In genomic region chr20:64134744-64135143, GRCh38 we compare ENCODE assay signal across 9 cellular contexts. TPM values are rescaled to one million over a fixed set of nuclear protein-coding genes. Genes with fewer than 3 reads are reported as not detected.
DNase-seq lines count a peak whose midpoint lies in the region; ATAC-seq, FAIRE-seq and TF ChIP-seq lines count a peak whose summit lies in the region.
"Not testable (repeated sequence)": the region's sequence is repeated elsewhere in the genome, so short reads cannot be mapped to it uniquely, and the experiment has no call there.
"Had no signal": no experiment of that assay in that cellular context is flagged by ENCODE, and none has a peak within 500 bp of the region (broad histone marks: within the 10 kb centered on the region; RNA-seq: fewer than 3 reads in every experiment).

No MANE protein-coding gene starts in this region.

- H3K4me2 ChIP-seq in GM23338: not testable (repeated sequence)

- not testable (repeated sequence) for H3K4me1 ChIP-seq in GM23338 (ENCODE audit: insufficient read depth); kidney (ENCODE audit: control insufficient read depth in 1 of 2, insufficient read depth in 1 of 2, low read depth in 1 of 2, low read length in 2 of 2); suprapubic skin

- DNase-seq in GM23338 (ENCODE audit: low spot score) (peak; percentile 32), chondrocyte (ENCODE audit: low spot score) (peak; percentile 22), kidney (peak; percentile 37), suprapubic skin (ENCODE audit: low spot score in 2 of 2) (peak; percentile 9 to 37)
- not testable (repeated sequence) for DNase-seq in T-helper 17 cell
- peak; percentile 8 for DNase-seq in natural killer cell treated with Interleukin-12 subunit alpha and Interleukin-12 subunit beta and Interleukin-15 and Interleukin-18, amount 100 ng/mL, for 72 hours (ENCODE audit: low spot score)

- not testable (repeated sequence) for H3K4me3 ChIP-seq in GM23338; kidney (ENCODE audit: low read length in 2 of 2); suprapubic skin

- not testable (repeated sequence) for TF ChIP-seq EP300 in suprapubic skin (IDR thresholded peaks at IDR 0.05)

- not testable (repeated sequence) for H4K20me1 ChIP-seq in GM23338 (replicated peaks; ENCODE audit: insufficient read depth)

- not testable (repeated sequence) for H2AFZ ChIP-seq in GM23338

- FAIRE-seq in kidney (lab: Jason Lieb, UNC): not testable (repeated sequence)

- not testable (repeated sequence) for H3K27ac Mint-ChIP-seq in GM23338; T-helper 17 cell; chondrocyte (ENCODE audit: unreplicated experiment); natural killer cell treated with Interleukin-12 subunit alpha and Interleukin-12 subunit beta and Interleukin-15 and Interleukin-18, amount 100 ng/mL, for 72 hours

- TF ChIP-seq CTCF in GM23338 (conservative IDR thresholded peaks at IDR 0.05; ENCODE audit: low read depth in 2 of 2); chondrocyte (IDR thresholded peaks at IDR 0.05); kidney (IDR thresholded peaks at IDR 0.05; ENCODE audit: borderline replicate concordance, extremely low read depth, insufficient read depth); suprapubic skin (IDR thresholded peaks at IDR 0.05): not testable (repeated sequence)

- TF ChIP-seq POLR2A in suprapubic skin (IDR thresholded peaks at IDR 0.05): not testable (repeated sequence)

- not testable (repeated sequence) for H3K36me3 ChIP-seq in GM23338 (ENCODE audit: insufficient read depth); kidney (ENCODE audit: control insufficient read depth in 1 of 2, insufficient read depth in 2 of 2, low read length in 2 of 2); suprapubic skin

- intact Hi-C loops in kidney (cut with DNase I): not testable (repeated sequence)

- not testable (repeated sequence) for H3K9me2 ChIP-seq in GM23338 (ENCODE audit: insufficient read depth)

- not testable (repeated sequence) for H3K9me3 Mint-ChIP-seq in GM23338; chondrocyte (ENCODE audit: low read depth); natural killer cell treated with Interleukin-12 subunit alpha and Interleukin-12 subunit beta and Interleukin-15 and Interleukin-18, amount 100 ng/mL, for 72 hours

- not testable (repeated sequence) for H3K27ac ChIP-seq in GM23338 (ENCODE audit: low read depth); kidney (ENCODE audit: low read depth in 2 of 2, low read length in 2 of 2); suprapubic skin

- H3K36me3 Mint-ChIP-seq in GM23338 (ENCODE audit: low read depth); T-helper 17 cell (ENCODE audit: low read depth); chondrocyte (ENCODE audit: low read depth); natural killer cell treated with Interleukin-12 subunit alpha and Interleukin-12 subunit beta and Interleukin-15 and Interleukin-18, amount 100 ng/mL, for 72 hours: not testable (repeated sequence)

- WGBS in suprapubic skin: 65% methylated on average over 20 of the region's 20 CpGs

- H3F3A ChIP-seq in GM23338 (replicated peaks; ENCODE audit: low read depth): not testable (repeated sequence)

- not testable (repeated sequence) for H3K27me3 ChIP-seq in GM23338 (ENCODE audit: insufficient read depth)
- H3K27me3 ChIP-seq in suprapubic skin: peaks cover 16% of the 10 kb centered on the region

- H3K27me3 Mint-ChIP-seq in GM23338 (ENCODE audit: insufficient read depth, low read depth, poor library complexity): not testable (repeated sequence)
- H3K27me3 Mint-ChIP-seq in T-helper 17 cell (peaks cover 11% of the 10 kb centered on the region), chondrocyte (ENCODE audit: low read depth) (peaks cover 21% of the 10 kb centered on the region)
- peaks cover 0 to 11% of the 10 kb centered on the region in 2 donors for H3K27me3 Mint-ChIP-seq in natural killer cell treated with Interleukin-12 subunit alpha and Interleukin-12 subunit beta and Interleukin-15 and Interleukin-18, amount 100 ng/mL, for 72 hours

- H3K4me3 Mint-ChIP-seq in GM23338; chondrocyte (ENCODE audit: unreplicated experiment); natural killer cell treated with Interleukin-12 subunit alpha and Interleukin-12 subunit beta and Interleukin-15 and Interleukin-18, amount 100 ng/mL, for 72 hours: not testable (repeated sequence)
- H3K4me3 Mint-ChIP-seq in T-helper 17 cell: peak overlapping the region; percentile 45

- not testable (repeated sequence) for H3K9me3 ChIP-seq in T-helper 17 cell (ENCODE audit: control insufficient read depth, low read length, poor library complexity, severe bottlenecking); kidney (ENCODE audit: control insufficient read depth in 1 of 2, low read length in 2 of 2); suprapubic skin

- H3K4me1 Mint-ChIP-seq in GM23338; T-helper 17 cell; chondrocyte (ENCODE audit: low read depth); natural killer cell treated with Interleukin-12 subunit alpha and Interleukin-12 subunit beta and Interleukin-15 and Interleukin-18, amount 100 ng/mL, for 72 hours (ENCODE audit: low read depth in 2 of 2): not testable (repeated sequence)

- ATAC-seq in GM23338; T-helper 17 cell; natural killer cell treated with Interleukin-12 subunit alpha and Interleukin-12 subunit beta and Interleukin-15 and Interleukin-18, amount 100 ng/mL, for 72 hours: not testable (repeated sequence)

- H3K9ac ChIP-seq in kidney (ENCODE audit: low read length in 2 of 2): not testable (repeated sequence)

- H3K79me2 ChIP-seq in GM23338 (replicated peaks; ENCODE audit: insufficient read depth): not testable (repeated sequence)

TF ChIP-seq in GM23338, 12 proteins besides CTCF, POLR2A, EP300 and RAD21:
- peak; percentile 60 for TF ChIP-seq JUNB (IDR thresholded peaks at IDR 0.05; ENCODE audit: unreplicated experiment)
TF ChIP-seq in GM23338: peak in this region for 1; not testable (repeated sequence) for 11.

RNA-seq across cellular contexts. Expression of gene NPBWR2, which starts 27.4 kb away (rescaled TPM):
- total RNA-seq in GM23338 (2014; rRNA removed; shearing (Covaris generic)): not detected in 2 replicates
- polyA plus RNA-seq in GM23338 (2016; fragmentation: Nextera tagmentation; extraction: Ambion mirVana): not detected in 2 replicates
- total RNA-seq in T-helper 17 cell: not detected
- not detected in 3 replicates for total RNA-seq in chondrocyte
- total RNA-seq in kidney: not detected
- polyA plus RNA-seq in kidney (ENCODE audit: insufficient read depth, low read depth, low replicate concordance): not detected
- not detected for total RNA-seq in natural killer cell treated with Interleukin-12 subunit alpha and Interleukin-12 subunit beta and Interleukin-15 and Interleukin-18, amount 100 ng/mL, for 72 hours
- not detected for total RNA-seq in suprapubic skin
- total RNA-seq: Caco-2; CD8-positive, alpha-beta memory T cell; H4 had no signal
- polyA plus RNA-seq: CD8-positive, alpha-beta memory T cell had no signal

RNA-seq across cellular contexts. Expression of gene MYT1, which starts 29.5 kb away (rescaled TPM):
- total RNA-seq in GM23338 (2014; rRNA removed; shearing (Covaris generic)): 0.83 and 1.6 TPM in 2 replicates
- polyA plus RNA-seq in GM23338 (2016; fragmentation: Nextera tagmentation; extraction: Ambion mirVana) (1.1 and 1.6 TPM in 2 replicates), kidney (ENCODE audit: insufficient read depth, low read depth, low replicate concordance) (not detected)
- total RNA-seq in T-helper 17 cell (not detected), chondrocyte (not detected in 3 replicates), kidney (not detected), suprapubic skin (under 1 TPM in 1 of 4 donors, not detected in 3; 0.34 TPM)
- total RNA-seq in natural killer cell treated with Interleukin-12 subunit alpha and Interleukin-12 subunit beta and Interleukin-15 and Interleukin-18, amount 100 ng/mL, for 72 hours: not detected
- polyA plus RNA-seq: CD8-positive, alpha-beta memory T cell had no signal

RNA-seq across cellular contexts. Expression of gene LKAAEAR1, which starts 50.5 kb away (rescaled TPM):
- total RNA-seq in GM23338 (2014; rRNA removed; shearing (Covaris generic)): 1.1 TPM in 1 of 2 replicates, not detected in the other
- polyA plus RNA-seq in GM23338 (2016; fragmentation: Nextera tagmentation; extraction: Ambion mirVana): 1.8 and 2.4 TPM in 2 replicates
- total RNA-seq in T-helper 17 cell: not detected
- 0.55 to 1.4 TPM in 2 of 3 replicates, not detected in the other for total RNA-seq in chondrocyte
- total RNA-seq in kidney: 0.31 TPM
- not detected for polyA plus RNA-seq in kidney (ENCODE audit: insufficient read depth, low read depth, low replicate concordance)
- total RNA-seq in natural killer cell treated with Interleukin-12 subunit alpha and Interleukin-12 subunit beta and Interleukin-15 and Interleukin-18, amount 100 ng/mL, for 72 hours: not detected
- total RNA-seq in suprapubic skin: not detected
- total RNA-seq: Caco-2 had no signal

RNA-seq across cellular contexts. Expression of gene OPRL1, which starts 54.9 kb away (rescaled TPM):
- 0.74 and 1.1 TPM in 2 replicates for total RNA-seq in GM23338 (2014; rRNA removed; shearing (Covaris generic))
- polyA plus RNA-seq in GM23338 (2016; fragmentation: Nextera tagmentation; extraction: Ambion mirVana): 0.24 and 0.27 TPM in 2 replicates
- 1 to 10 TPM; 1.4 to 2.7 TPM for total RNA-seq in T-helper 17 cell
- 3.2 to 4.6 TPM (median 3.5 TPM) in 3 replicates for total RNA-seq in chondrocyte
- 1.2 TPM for total RNA-seq in kidney
- 0.39 TPM for polyA plus RNA-seq in kidney (ENCODE audit: insufficient read depth, low read depth, low replicate concordance)
- under 1 TPM; 0.12 to 0.20 TPM for total RNA-seq in natural killer cell treated with Interleukin-12 subunit alpha and Interleukin-12 subunit beta and Interleukin-15 and Interleukin-18, amount 100 ng/mL, for 72 hours
- total RNA-seq in suprapubic skin: under 1 TPM; 0.45 to 0.68 (median 0.52) TPM

RNA-seq across cellular contexts. Expression of gene RGS19, which starts 55.4 kb away (rescaled TPM):
- 15.0 and 19.7 TPM in 2 replicates for total RNA-seq in GM23338 (2014; rRNA removed; shearing (Covaris generic))
- polyA plus RNA-seq in GM23338 (2016; fragmentation: Nextera tagmentation; extraction: Ambion mirVana): 12.5 and 13.1 TPM in 2 replicates
- 10 to 100 TPM; 42.8 to 50.9 TPM for total RNA-seq in T-helper 17 cell
- 15.7 to 18.5 TPM (median 18.1 TPM) in 3 replicates for total RNA-seq in chondrocyte
- total RNA-seq in kidney: 20.2 TPM
- polyA plus RNA-seq in kidney (ENCODE audit: insufficient read depth, low read depth, low replicate concordance): 6.8 TPM
- total RNA-seq in natural killer cell treated with Interleukin-12 subunit alpha and Interleukin-12 subunit beta and Interleukin-15 and Interleukin-18, amount 100 ng/mL, for 72 hours: 10 to 100 TPM; 27.1 to 33.4 TPM
- 10 to 100 TPM; 14.8 to 18.4 (median 16.2) TPM for total RNA-seq in suprapubic skin
